ENCODE assay signal across 8 cellular contexts in genomic region chr4:102503301-102503746, GRCh38. TPM values are rescaled to one million over a fixed set of nuclear protein-coding genes. Genes with fewer than 3 reads are reported as not detected.
DNase-seq lines count a peak whose midpoint lies in the region; ATAC-seq, FAIRE-seq and TF ChIP-seq lines count a peak whose summit lies in the region.
"Had no signal": no experiment of that assay in that cellular context is flagged by ENCODE, and none has a peak within 500 bp of the region (broad histone marks: within the 10 kb centered on the region; RNA-seq: fewer than 3 reads in every experiment).

No MANE protein-coding gene starts in this region.

- peak overlapping the region; percentile 95 for H3K4me3 Mint-ChIP-seq in osteocyte (ENCODE audit: unreplicated experiment)

- H3K27me3 ChIP-seq in bronchial epithelial cell (ENCODE audit: control insufficient read depth, insufficient read depth, low read length) = no peaks in the 10 kb centered on the region

- TF ChIP-seq CTCF in bronchial epithelial cell (IDR thresholded peaks at IDR 0.05; ENCODE audit: insufficient read depth, low read length, severe bottlenecking) (no peak), osteocyte (IDR thresholded peaks at IDR 0.05) (no peak)

- peak overlapping the region; percentile 89; the same call in 1 of the 2 replicates for H3K4me3 ChIP-seq in GM08714 (ENCODE audit: low read length)
- peak overlapping the region; percentile 63 for H3K4me3 ChIP-seq in bronchial epithelial cell (ENCODE audit: low read depth, low read length)
- H3K4me3 ChIP-seq: lung had no signal

- H3K27ac Mint-ChIP-seq in osteocyte (ENCODE audit: unreplicated experiment) = no peak overlapping the region

- no peak for FAIRE-seq in bronchial epithelial cell (lab: Jason Lieb, UNC)

- ATAC-seq in GM18517 (IDR thresholded peaks at IDR 0.05; ENCODE audit: unreplicated experiment) = no peak

- H3K27me3 Mint-ChIP-seq in osteocyte (ENCODE audit: unreplicated experiment) = no peaks in the 10 kb centered on the region

- H3K9me3 Mint-ChIP-seq in osteocyte (ENCODE audit: unreplicated experiment) = no peaks in the 10 kb centered on the region

- DNase-seq in NCI-H1092 (lab: John Stamatoyannopoulos, UW) (peak; percentile 20), bronchial epithelial cell (ENCODE audit: low read depth) (no peak), osteocyte (ENCODE audit: extremely low spot score, unreplicated experiment) (no peak), pons (ENCODE audit: low spot score) (no peak), GM19240 (ENCODE audit: insufficient read length, low spot score) (no peak)

- no peaks in the 10 kb centered on the region for H3K36me3 ChIP-seq in bronchial epithelial cell (ENCODE audit: control insufficient read depth, insufficient read depth, low read length)

- H3K36me3 Mint-ChIP-seq in osteocyte (ENCODE audit: unreplicated experiment) = no peaks in the 10 kb centered on the region

- peaks cover 46% of the 10 kb centered on the region for H3K4me1 Mint-ChIP-seq in osteocyte (ENCODE audit: unreplicated experiment)

RNA-seq across cellular contexts. Expression of gene NFKB1, which starts 2.2 kb away (rescaled TPM):
- 19.0 and 24.1 TPM in 2 replicates for total RNA-seq in bronchial epithelial cell
- total RNA-seq in osteocyte = 27.9 and 28.8 TPM in 2 replicates
